In the genomic region with DNA sequence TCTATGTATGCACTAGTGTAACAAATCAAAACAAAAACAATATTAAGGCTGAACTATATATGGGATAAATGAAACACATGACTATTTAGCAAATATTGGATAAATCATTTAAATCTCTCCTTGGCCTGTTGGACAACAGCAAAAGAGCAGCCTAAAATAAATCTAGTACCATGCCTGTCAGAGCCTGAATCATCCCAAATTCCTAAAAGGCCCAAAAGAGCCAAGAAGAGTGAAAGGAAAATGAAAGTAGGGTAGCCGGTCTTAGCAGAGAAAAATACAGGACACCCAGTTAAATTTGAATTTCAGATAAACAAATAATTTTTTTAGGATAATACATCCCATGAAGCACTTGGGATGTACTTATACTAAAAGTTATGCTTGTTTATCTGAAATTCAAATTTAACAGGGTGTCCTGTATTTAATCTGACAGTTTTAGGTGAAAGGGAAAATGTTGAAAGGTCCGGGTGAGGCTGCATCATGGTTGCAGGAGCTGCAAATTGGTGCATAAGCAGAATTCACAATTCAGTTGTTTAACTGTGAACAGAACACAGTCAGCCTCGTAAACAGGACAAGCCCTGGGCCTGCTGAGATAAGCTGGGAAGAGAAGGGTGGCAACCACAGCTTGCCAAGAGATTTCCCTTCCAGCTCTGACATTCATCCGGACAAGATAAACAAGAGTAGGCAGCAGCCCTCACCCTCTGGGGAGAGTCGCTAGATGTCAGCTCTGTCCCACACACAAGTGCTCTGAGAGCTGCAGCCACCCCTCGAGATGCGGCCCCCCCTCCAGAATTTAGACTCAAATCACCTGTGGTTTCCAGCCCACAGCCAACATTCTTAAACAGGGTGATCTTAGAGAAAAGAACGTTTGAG, we compare ENCODE assay signal across 8 cellular contexts. TPM values are rescaled to one million over a fixed set of nuclear protein-coding genes. Genes with fewer than 3 reads are reported as not detected.
A peak's percentile ranks its signal among the peaks of the same experiment; 100 is the strongest.
DNase-seq lines count a peak whose midpoint lies in the region; ATAC-seq and TF ChIP-seq lines count a peak whose summit lies in the region.

No MANE protein-coding gene starts in this region.

- peak; percentile 60 for ATAC-seq in HG03139 (IDR thresholded peaks at IDR 0.05; ENCODE audit: unreplicated experiment)
- peak; percentile 70 to 78 for ATAC-seq in gastrocnemius medialis
- ATAC-seq in GM21619 (IDR thresholded peaks at IDR 0.05; ENCODE audit: unreplicated experiment), result no peak

- no peak overlapping the region for H3K4me3 ChIP-seq in hepatocyte
- H3K4me3 ChIP-seq in gastrocnemius medialis, result peak overlapping the region; percentile 0 to 36 (median 16)

- H3K9me3 ChIP-seq in hepatocyte (ENCODE audit: low read depth) (no peaks in the 10 kb centered on the region), gastrocnemius medialis (no peaks in the 10 kb centered on the region)

- peak; percentile 77 for DNase-seq in ELF-1 (ENCODE audit: low read depth, low spot score)
- peak; percentile 84 for DNase-seq in astrocyte of the hippocampus (ENCODE audit: low read depth, low spot score)
- DNase-seq in hepatocyte (ENCODE audit: low spot score), result peak; percentile 64
- peak; percentile 21 to 47 for DNase-seq in gastrocnemius medialis
- DNase-seq in NOMO-1 (lab: John Stamatoyannopoulos, UW; ENCODE audit: unreplicated experiment in 2 of 2), result no peak

- intact Hi-C loops in gastrocnemius medialis (cut with DNase I; ENCODE audit: low total_unique reads), result loop anchor here (2.0 to 5.0 kb wide), 2 partner anchors 54 to 190 kb away; partner anchors contain the start of genes CDKL1 and MAP4K5

- TF ChIP-seq CTCF in hepatocyte (IDR thresholded peaks at IDR 0.05; ENCODE audit: poor library complexity) (peak; percentile 54), gastrocnemius medialis (IDR thresholded peaks at IDR 0.05 in 4 of 5, conservative IDR thresholded peaks at IDR 0.05 in 1 of 5) (peak in 2 of 5 experiments; percentile 23 to 38)

- H3K4me1 ChIP-seq in hepatocyte (ENCODE audit: insufficient read depth), result peaks cover 51% of the 10 kb centered on the region
- H3K4me1 ChIP-seq in gastrocnemius medialis, result peaks cover 8 to 25% of the 10 kb centered on the region in 2 donors

- peak overlapping the region; percentile 61 for H3K4me2 ChIP-seq in hepatocyte

- H2AFZ ChIP-seq in hepatocyte, result no peak overlapping the region

- no peaks in the 10 kb centered on the region for H3K27me3 ChIP-seq in hepatocyte
- H3K27me3 ChIP-seq in gastrocnemius medialis, result no peaks in the 10 kb centered on the region

- H3K27ac ChIP-seq in hepatocyte, result no peak overlapping the region
- H3K27ac ChIP-seq in gastrocnemius medialis, result peak overlapping the region; percentile 2 to 63 (median 30)

- no peaks in the 10 kb centered on the region for H3K9me2 ChIP-seq in hepatocyte (replicated peaks; ENCODE audit: insufficient read depth)

- 17% methylated on average over 8 of the region's 8 CpGs for WGBS in hepatocyte (ENCODE audit: low lambda C conversion rate, missing lambda C conversion rate)

- no peaks in the 10 kb centered on the region for H4K20me1 ChIP-seq in hepatocyte (ENCODE audit: insufficient read depth, poor library complexity, severe bottlenecking)

- TF ChIP-seq POLR2A in gastrocnemius medialis (IDR thresholded peaks at IDR 0.05), result no peak

- H3K79me2 ChIP-seq in hepatocyte, result no peaks in the 10 kb centered on the region

- in situ Hi-C loops in gastrocnemius medialis (cut with MboI; ENCODE audit: low sequenced_read_pairs in 4 of 4), result no loop called here

- H3K36me3 ChIP-seq in hepatocyte (replicated peaks; ENCODE audit: insufficient read depth, low read depth) (no peaks in the 10 kb centered on the region), gastrocnemius medialis (no peaks in the 10 kb centered on the region)

TF ChIP-seq in PFSK-1, 5 proteins besides CTCF, POLR2A, EP300 and RAD21:
- no peak for TF ChIP-seq SIN3A (IDR thresholded peaks at IDR 0.05; ENCODE audit: borderline replicate concordance, insufficient read depth, low read length)
- TF ChIP-seq, protein P1, sequence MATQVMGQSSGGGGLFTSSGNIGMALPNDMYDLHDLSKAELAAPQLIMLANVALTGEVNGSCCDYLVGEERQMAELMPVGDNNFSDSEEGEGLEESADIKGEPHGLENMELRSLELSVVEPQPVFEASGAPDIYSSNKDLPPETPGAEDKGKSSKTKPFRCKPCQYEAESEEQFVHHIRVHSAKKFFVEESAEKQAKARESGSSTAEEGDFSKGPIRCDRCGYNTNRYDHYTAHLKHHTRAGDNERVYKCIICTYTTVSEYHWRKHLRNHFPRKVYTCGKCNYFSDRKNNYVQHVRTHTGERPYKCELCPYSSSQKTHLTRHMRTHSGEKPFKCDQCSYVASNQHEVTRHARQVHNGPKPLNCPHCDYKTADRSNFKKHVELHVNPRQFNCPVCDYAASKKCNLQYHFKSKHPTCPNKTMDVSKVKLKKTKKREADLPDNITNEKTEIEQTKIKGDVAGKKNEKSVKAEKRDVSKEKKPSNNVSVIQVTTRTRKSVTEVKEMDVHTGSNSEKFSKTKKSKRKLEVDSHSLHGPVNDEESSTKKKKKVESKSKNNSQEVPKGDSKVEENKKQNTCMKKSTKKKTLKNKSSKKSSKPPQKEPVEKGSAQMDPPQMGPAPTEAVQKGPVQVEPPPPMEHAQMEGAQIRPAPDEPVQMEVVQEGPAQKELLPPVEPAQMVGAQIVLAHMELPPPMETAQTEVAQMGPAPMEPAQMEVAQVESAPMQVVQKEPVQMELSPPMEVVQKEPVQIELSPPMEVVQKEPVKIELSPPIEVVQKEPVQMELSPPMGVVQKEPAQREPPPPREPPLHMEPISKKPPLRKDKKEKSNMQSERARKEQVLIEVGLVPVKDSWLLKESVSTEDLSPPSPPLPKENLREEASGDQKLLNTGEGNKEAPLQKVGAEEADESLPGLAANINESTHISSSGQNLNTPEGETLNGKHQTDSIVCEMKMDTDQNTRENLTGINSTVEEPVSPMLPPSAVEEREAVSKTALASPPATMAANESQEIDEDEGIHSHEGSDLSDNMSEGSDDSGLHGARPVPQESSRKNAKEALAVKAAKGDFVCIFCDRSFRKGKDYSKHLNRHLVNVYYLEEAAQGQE (IDR thresholded peaks at IDR 0.05; ENCODE audit: insufficient read depth in 1 of 2, low read depth in 2 of 2, low read length in 2 of 2), result no peak
- no peak for TF ChIP-seq POLR2AphosphoS5 (IDR thresholded peaks at IDR 0.05; ENCODE audit: low read depth, low read length)
- TF ChIP-seq FOXP2 (optimal IDR thresholded peaks at IDR 0.05; ENCODE audit: borderline replicate concordance, extremely low read depth, extremely low read length, insufficient read depth), result peak; percentile 17
- TF ChIP-seq TAF1 (IDR thresholded peaks at IDR 0.05; ENCODE audit: borderline replicate concordance, insufficient read depth, low read length), result no peak

RNA-seq across cellular contexts. Expression of gene DMAC2L, which starts 30.3 kb away (rescaled TPM):
- 12.6 TPM for polyA plus RNA-seq in PFSK-1 (2012; ENCODE audit: insufficient read length, low read depth)
- total RNA-seq in hepatocyte (10.8 and 19.1 TPM in 2 replicates), gastrocnemius medialis (10 to 100 TPM; 18.6 to 42.2 (median 24.6) TPM)
- polyA plus RNA-seq in hepatocyte, result 12.5 and 14.1 TPM in 2 replicates

RNA-seq across cellular contexts. Expression of gene L2HGDH, which starts 30.4 kb away (rescaled TPM):
- polyA plus RNA-seq in PFSK-1 (2012; ENCODE audit: insufficient read length, low read depth), result 7.5 TPM
- total RNA-seq in hepatocyte (9.7 and 11.8 TPM in 2 replicates), gastrocnemius medialis (10 to 100 TPM in 2 of 4 donors, 1 to 10 TPM in 2; 8.6 to 13.4 (median 10.9) TPM)
- polyA plus RNA-seq in hepatocyte, result 5.3 and 5.8 TPM in 2 replicates

RNA-seq across cellular contexts. Expression of gene CDKL1, which starts 54.2 kb away (rescaled TPM):
- 2.3 TPM for polyA plus RNA-seq in PFSK-1 (2012; ENCODE audit: insufficient read length, low read depth)
- total RNA-seq in hepatocyte (6.1 and 13.1 TPM in 2 replicates), gastrocnemius medialis (1 to 10 TPM in 2 of 4 donors, under 1 TPM in 2; 0.59 to 2.0 (median 1.4) TPM)
- polyA plus RNA-seq in hepatocyte, result 1.7 and 1.9 TPM in 2 replicates

Comparison
In these comparisons a context has a peak if more than half of its experiments do, and no peak if none do; other contexts are left out.
1. DNase-seq: peak in ELF-1 (single experiment), astrocyte of the hippocampus (single experiment), hepatocyte (single experiment) and gastrocnemius medialis (2 of 2); none in NOMO-1 (0 of 2).